8 cellular contexts compared by ENCODE assay signal in genomic region chr3:102673271-102674115, GRCh38.
DNase-seq lines count a peak whose midpoint lies in the region; ATAC-seq and TF ChIP-seq lines count a peak whose summit lies in the region.

No MANE protein-coding gene starts in this region.

- no peak overlapping the region for H3K4me3 ChIP-seq in AG10803 (ENCODE audit: low read length)

- peak; percentile 90 for ATAC-seq in GM18907 (IDR thresholded peaks at IDR 0.05; ENCODE audit: unreplicated experiment)
- peak; percentile 87 for ATAC-seq in HG03175 (IDR thresholded peaks at IDR 0.05; ENCODE audit: unreplicated experiment)
- ATAC-seq in WTC11: peak; percentile 90

- POLR2A ChIA-PET in WTC11 (lab: Charles Lee): interaction anchor here (0.7 kb wide), 1 partner anchor 223 kb away, joined by 3 read pairs; no protein-coding TSS in a partner anchor

- H3K9me3 Mint-ChIP-seq in WTC11: no peaks in the 10 kb centered on the region

- no peaks in the 10 kb centered on the region for H3K27me3 Mint-ChIP-seq in WTC11 (ENCODE audit: low read depth)

- H3K27ac Mint-ChIP-seq in WTC11: no peak overlapping the region

- peak; percentile 29 for DNase-seq in AG10803 (ENCODE audit: low read depth)
- DNase-seq in NCI-H2171 treated with DMSO at 0.1 percent for 48 hours (lab: John Stamatoyannopoulos, UW): peak; percentile 67
- peak; percentile 76 for DNase-seq in WTC11 (ENCODE audit: low spot score)
- DNase-seq in central memory CD4-positive, alpha-beta T cell: peak; percentile 14
- DNase-seq in kidney tubule cell (ENCODE audit: low spot score): peak; percentile 54
- DNase-seq in stimulated activated CD4-positive, alpha-beta T cell treated with anti-CD3 and anti-CD28 coated beads, Interleukin-4, amount 100 ng/mL, for 24 hours: peak; percentile 66

- TF ChIP-seq CTCF in AG10803 (conservative IDR thresholded peaks at IDR 0.05; ENCODE audit: low read length) (peak; percentile 86), WTC11 (IDR thresholded peaks at IDR 0.05) (peak; percentile 73)

- H3K4me3 Mint-ChIP-seq in WTC11: 0 out of 2 replicates have a peak overlapping the region, but pooled peaks have one; percentile 42

- CTCF ChIA-PET in WTC11 (lab: Charles Lee): interaction anchor here (0.6 to 4.9 kb wide), 39 partner anchors 9 to 1319 kb away, joined by 3 to 54 read pairs (median 4); no protein-coding TSS in a partner anchor

- no peaks in the 10 kb centered on the region for H3K36me3 Mint-ChIP-seq in WTC11

- H3K4me1 Mint-ChIP-seq in WTC11: peaks cover 23% of the 10 kb centered on the region

TF ChIP-seq in WTC11, 78 proteins besides CTCF, POLR2A, EP300 and RAD21:
- TF ChIP-seq NFYB (CRISPR knock-in tag; conservative IDR thresholded peaks at IDR 0.05; ENCODE audit: low read depth): no peak
- TF ChIP-seq, protein P1, sequence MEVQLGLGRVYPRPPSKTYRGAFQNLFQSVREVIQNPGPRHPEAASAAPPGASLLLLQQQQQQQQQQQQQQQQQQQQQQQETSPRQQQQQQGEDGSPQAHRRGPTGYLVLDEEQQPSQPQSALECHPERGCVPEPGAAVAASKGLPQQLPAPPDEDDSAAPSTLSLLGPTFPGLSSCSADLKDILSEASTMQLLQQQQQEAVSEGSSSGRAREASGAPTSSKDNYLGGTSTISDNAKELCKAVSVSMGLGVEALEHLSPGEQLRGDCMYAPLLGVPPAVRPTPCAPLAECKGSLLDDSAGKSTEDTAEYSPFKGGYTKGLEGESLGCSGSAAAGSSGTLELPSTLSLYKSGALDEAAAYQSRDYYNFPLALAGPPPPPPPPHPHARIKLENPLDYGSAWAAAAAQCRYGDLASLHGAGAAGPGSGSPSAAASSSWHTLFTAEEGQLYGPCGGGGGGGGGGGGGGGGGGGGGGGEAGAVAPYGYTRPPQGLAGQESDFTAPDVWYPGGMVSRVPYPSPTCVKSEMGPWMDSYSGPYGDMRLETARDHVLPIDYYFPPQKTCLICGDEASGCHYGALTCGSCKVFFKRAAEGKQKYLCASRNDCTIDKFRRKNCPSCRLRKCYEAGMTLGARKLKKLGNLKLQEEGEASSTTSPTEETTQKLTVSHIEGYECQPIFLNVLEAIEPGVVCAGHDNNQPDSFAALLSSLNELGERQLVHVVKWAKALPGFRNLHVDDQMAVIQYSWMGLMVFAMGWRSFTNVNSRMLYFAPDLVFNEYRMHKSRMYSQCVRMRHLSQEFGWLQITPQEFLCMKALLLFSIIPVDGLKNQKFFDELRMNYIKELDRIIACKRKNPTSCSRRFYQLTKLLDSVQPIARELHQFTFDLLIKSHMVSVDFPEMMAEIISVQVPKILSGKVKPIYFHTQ (CRISPR knock-in tag; IDR thresholded peaks at IDR 0.05): no peak

Comparison
In these comparisons a context has a peak if more than half of its experiments do, and no peak if none do; other contexts are left out.
1. DNase-seq: peak in every context shown above with its lines; median percentile 76 in WTC11; 67 in NCI-H2171 treated with DMSO at 0.1 percent for 48 hours; 66 in stimulated activated CD4-positive, alpha-beta T cell treated with anti-CD3 and anti-CD28 coated beads, Interleukin-4, amount 100 ng/mL, for 24 hours; 54 in kidney tubule cell; 29 in AG10803; 14 in central memory CD4-positive, alpha-beta T cell.